11 cellular contexts compared by ENCODE assay signal in genomic region chr12:57775044-57775443, GRCh38.
"Had no signal": no experiment of that assay in that cellular context is flagged by ENCODE, and none has a peak within 500 bp of the region (broad histone marks: within the 10 kb centered on the region; RNA-seq: fewer than 3 reads in every experiment).

No MANE protein-coding gene starts in this region.

- H3K9me3 Mint-ChIP-seq: H9, HFFc6 had no signal

- H3K4me3 ChIP-seq: GM23248, K562 had no signal

- H3K27ac Mint-ChIP-seq: H9, HFFc6 had no signal

- DNase-seq: GM23248, GOT3, H9, HFFc6, IMR-90, KG1 had no signal

- H3K27ac ChIP-seq: GM23248, HL-60 had no signal

- H3K4me3 Mint-ChIP-seq: H9, HFFc6 had no signal

- FAIRE-seq: H54, HTR-8/SVneo, K562 had no signal

- ATAC-seq: HCT116, K562 had no signal
